ENCODE assay signal across 8 cellular contexts in the genomic region with DNA sequence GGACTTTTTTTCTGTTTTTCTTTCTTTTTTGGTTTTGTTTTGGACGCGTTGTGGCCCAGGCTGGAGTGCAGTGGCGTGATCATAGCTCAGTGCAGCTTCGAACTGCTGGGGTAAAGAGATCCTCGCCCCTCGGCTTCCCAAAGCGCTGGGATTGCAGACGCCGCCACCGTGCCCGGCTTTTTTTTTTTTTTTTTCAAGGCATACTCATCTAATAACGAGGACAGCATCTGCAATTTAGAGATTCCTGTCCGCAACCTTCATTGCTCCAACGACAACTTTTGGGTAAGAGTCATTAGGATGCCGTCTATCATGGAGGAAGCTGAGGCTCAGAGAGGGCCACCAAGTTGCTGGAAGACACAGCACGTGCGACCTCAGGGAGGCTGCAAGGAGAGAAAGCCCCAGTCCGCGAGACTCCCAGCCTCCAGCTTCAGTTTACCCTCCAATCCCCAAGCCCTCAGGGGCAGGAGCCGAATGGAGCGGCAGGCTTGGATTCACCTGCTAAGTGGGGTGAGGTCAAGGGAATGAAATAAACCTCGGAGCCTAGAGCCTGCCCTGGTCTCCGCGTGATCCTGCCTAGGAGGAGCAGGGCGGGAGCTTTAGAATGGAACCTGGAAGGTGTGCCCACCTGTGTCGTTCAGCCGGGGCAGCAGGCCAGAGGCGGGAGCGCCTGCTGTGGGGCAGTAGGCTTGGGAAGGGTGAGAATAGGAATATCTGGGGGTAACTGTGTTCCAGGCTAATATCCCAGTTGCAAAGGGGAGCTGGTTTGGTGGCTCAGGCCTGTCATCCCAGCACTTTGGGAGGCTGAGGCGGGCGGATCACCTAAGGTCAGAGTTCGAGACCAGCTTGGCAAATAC. TPM values are rescaled to one million over a fixed set of nuclear protein-coding genes. Genes with fewer than 3 reads are reported as not detected.
DNase-seq lines count a peak whose midpoint lies in the region; ATAC-seq, FAIRE-seq and TF ChIP-seq lines count a peak whose summit lies in the region.

No MANE protein-coding gene starts in this region.

- in situ Hi-C loops in HepG2 (cut with HindIII; ENCODE audit: extremely low pct_ligation_motif_present, low pct_unique_long_range_greater_than_20kb) = no loop called here

- no peak for FAIRE-seq in HepG2 (lab: Jason Lieb, UNC)

- no TSS peak for BruUV-seq in HepG2 (replicated peaks; lab: Mats Ljungman, UMichigan)

- no peaks in the 10 kb centered on the region for H3K9me3 Mint-ChIP-seq in activated T-cell treated with anti-CD3 and anti-CD28 coated beads, Interleukin-2, amount 50 U/mL, for 4 hours

- peak overlapping the region; percentile 96 for H3K4me3 Mint-ChIP-seq in activated T-cell treated with anti-CD3 and anti-CD28 coated beads, Interleukin-2, amount 50 U/mL, for 4 hours

- WGBS in HepG2 (ENCODE audit: low lambda C conversion rate) = 33% methylated on average over 30 of the region's 32 CpGs
- 22 to 23% methylated on average over 32 of the region's 32 CpGs for WGBS in tibial nerve, 2 donors

- ATAC-seq in activated T-cell treated with anti-CD3 and anti-CD28 coated beads, Interleukin-2, amount 50 U/mL, for 4 hours = no peak
- no peak for ATAC-seq in HepG2
- ATAC-seq in HG02759 (IDR thresholded peaks at IDR 0.05; ENCODE audit: unreplicated experiment) = no peak

- POLR2A ChIA-PET in HepG2 (lab: Yijun Ruan, JAX) = interaction anchor here (0.6 to 2.4 kb wide), 7 partner anchors 24 to 103 kb away, joined by 3 to 21 read pairs (median 3); no protein-coding TSS in a partner anchor

- DNase-seq in activated T-cell treated with anti-CD3 and anti-CD28 coated beads, Interleukin-2, amount 50 U/mL, for 4 hours = no peak
- DNase-seq in activated T-cell treated with anti-CD3 and anti-CD28 coated beads for 4 hours = no peak
- no peak for DNase-seq in adipocyte (ENCODE audit: low read depth)
- no peak for DNase-seq in HepG2 (ENCODE audit: low spot score)
- DNase-seq in tibial nerve (ENCODE audit: low spot score in 2 of 2) = no peak
- no peak for DNase-seq in activated CD4-positive, CD25-positive, alpha-beta regulatory T cell (lab: John Stamatoyannopoulos, UW)
- DNase-seq in GM19238 (ENCODE audit: insufficient read length, low spot score) = no peak

- TF ChIP-seq POLR2A in HepG2 (IDR thresholded peaks at IDR 0.05; ENCODE audit: insufficient read depth in 1 of 2, low read depth in 2 of 2, low read length in 2 of 2) (no peak), tibial nerve (IDR thresholded peaks at IDR 0.05) (no peak)

- H3K4me1 Mint-ChIP-seq in activated T-cell treated with anti-CD3 and anti-CD28 coated beads, Interleukin-2, amount 50 U/mL, for 4 hours (ENCODE audit: low read depth) = peaks cover 31% of the 10 kb centered on the region

- H4K20me1 ChIP-seq in HepG2 (ENCODE audit: insufficient read depth, low read length) = peaks cover 7% of the 10 kb centered on the region; the same call in 1 of the 2 replicates

- H3K4me3 ChIP-seq in adipocyte (ENCODE audit: low read length) = peak overlapping the region; percentile 96
- peak overlapping the region; percentile 77 to 98 (median 91) for H3K4me3 ChIP-seq in HepG2 (replicated peaks in 1 of 3; ENCODE audit: insufficient read depth in 1 of 3, low read depth in 2 of 3, low read length in 3 of 3)
- peak overlapping the region; percentile 71 to 95 (median 85) for H3K4me3 ChIP-seq in tibial nerve

- H3K27me3 ChIP-seq in adipocyte (replicated peaks; ENCODE audit: control insufficient read depth, insufficient read depth, low read length) (no peaks in the 10 kb centered on the region), HepG2 (ENCODE audit: control insufficient read depth in 1 of 2, insufficient read depth in 2 of 2, low read length in 2 of 2) (no peaks in the 10 kb centered on the region; a peak in 1 of 5 replicates), tibial nerve (no peaks in the 10 kb centered on the region)

- no peaks in the 10 kb centered on the region for H3K27me3 Mint-ChIP-seq in activated T-cell treated with anti-CD3 and anti-CD28 coated beads, Interleukin-2, amount 50 U/mL, for 4 hours (ENCODE audit: low read depth)

- H3K27ac ChIP-seq in HepG2 (ENCODE audit: extremely low read length, insufficient read depth, low read length) = peak overlapping the region; percentile 53
- peak overlapping the region; percentile 21 to 85 (median 78) for H3K27ac ChIP-seq in tibial nerve

- H3K36me3 ChIP-seq in adipocyte (ENCODE audit: control insufficient read depth, insufficient read depth, low read length, severe bottlenecking) = peaks cover 10% of the 10 kb centered on the region
- H3K36me3 ChIP-seq in HepG2 (replicated peaks in 1 of 2; ENCODE audit: control insufficient read depth in 1 of 2, insufficient read depth in 2 of 2, low read length in 2 of 2) = peaks cover 1 to 11% of the 10 kb centered on the region in 2 experiments; a peak in 2 of 5 replicates
- peaks cover 0 to 23% (median 0%) of the 10 kb centered on the region in 3 donors for H3K36me3 ChIP-seq in tibial nerve

- no peak for TF ChIP-seq RAD21 in HepG2 (CRISPR knock-in tag; IDR thresholded peaks at IDR 0.05)

- CTCF ChIA-PET in HepG2 (lab: Yijun Ruan, JAX; ENCODE audit: low intra/inter-chr PET ratio, low total read pairs) = interaction anchor here (1.0 kb wide), 1 partner anchor 46 kb away, joined by 3 read pairs; no protein-coding TSS in a partner anchor

- H3K36me3 Mint-ChIP-seq in activated T-cell treated with anti-CD3 and anti-CD28 coated beads, Interleukin-2, amount 50 U/mL, for 4 hours (ENCODE audit: insufficient read depth) = peaks cover 5% of the 10 kb centered on the region

- H3K4me1 ChIP-seq in adipocyte (ENCODE audit: control insufficient read depth, insufficient read depth, low read length) (peaks cover 12% of the 10 kb centered on the region), HepG2 (ENCODE audit: insufficient read depth, low read length) (peaks cover 35% of the 10 kb centered on the region), tibial nerve (peaks cover 0 to 44% (median 23%) of the 10 kb centered on the region in 4 donors)

- H3K9ac ChIP-seq in adipocyte (ENCODE audit: low read length) (peak overlapping the region; percentile 95), HepG2 (ENCODE audit: insufficient read depth, low read depth, low read length) (peak overlapping the region; percentile 92)

- TF ChIP-seq CTCF in HepG2 (CRISPR knock-in tag; IDR thresholded peaks at IDR 0.05) (no peak), tibial nerve (IDR thresholded peaks at IDR 0.05) (no peak)

- H3K4me2 ChIP-seq in HepG2 (ENCODE audit: low read depth, low read length) = peak overlapping the region; percentile 87

- H3K9me3 ChIP-seq in adipocyte (ENCODE audit: control insufficient read depth, low read length) (no peaks in the 10 kb centered on the region), HepG2 (ENCODE audit: low read length) (no peaks in the 10 kb centered on the region), tibial nerve (no peaks in the 10 kb centered on the region)

- H3K79me2 ChIP-seq in HepG2 (ENCODE audit: insufficient read depth, low read length) = peaks cover 22% of the 10 kb centered on the region

- intact Hi-C loops in HepG2 (cut with micrococcal nuclease; ENCODE audit: unreplicated experiment) = no loop called here

- no peak for TF ChIP-seq EP300 in HepG2 (IDR thresholded peaks at IDR 0.05; ENCODE audit: low read depth in 2 of 2, low read length in 2 of 2)
- TF ChIP-seq EP300 in HepG2 (CRISPR knock-in tag; IDR thresholded peaks at IDR 0.05; ENCODE audit: borderline replicate concordance) = no peak
- no peak for TF ChIP-seq EP300 in tibial nerve (IDR thresholded peaks at IDR 0.05)

- H2AFZ ChIP-seq in HepG2 (ENCODE audit: low read length) = peak overlapping the region; percentile 35

RNA-seq across cellular contexts. Expression of a gene that starts 0.7 kb away (rescaled TPM):
- 100 to 1,000 TPM; 110 to 123 (median 119) TPM for total RNA-seq in activated T-cell treated with anti-CD3 and anti-CD28 coated beads, Interleukin-2, amount 50 U/mL, for 4 hours
- total RNA-seq in HepG2 (2016; rRNA removed; fragmentation: Illumina TruSeq; extraction: Trizol) = 52.5 and 78.0 TPM in 2 replicates
- 14.6 and 16.3 TPM in 2 replicates for total RNA-seq in HepG2 (2016; cell fraction: cytosol; rRNA removed; fragmentation: Illumina TruSeq; extraction: Trizol; ENCODE audit: low read depth)
- 49.1 and 82.6 TPM in 2 replicates for total RNA-seq in HepG2 (2016; cell fraction: insoluble cytoplasmic fraction; rRNA removed; fragmentation: Illumina TruSeq; extraction: Trizol)
- total RNA-seq in HepG2 (2016; cell fraction: membrane; rRNA removed; fragmentation: Illumina TruSeq; extraction: Trizol) = 30.6 and 32.9 TPM in 2 replicates
- 53.4 and 70.1 TPM in 2 replicates for total RNA-seq in HepG2 (2016; cell fraction: nucleus; rRNA removed; fragmentation: Illumina TruSeq; extraction: Trizol)
- polyA plus RNA-seq in HepG2 (2011; rRNA removed) = 101 and 114 TPM in 2 replicates
- polyA plus RNA-seq in HepG2 (2011; cell fraction: cytosol; rRNA removed) = 20.8 and 36.5 TPM in 2 replicates
- polyA plus RNA-seq in HepG2 (2011; cell fraction: nucleus; rRNA removed) = 255 and 333 TPM in 2 replicates
- 52.2 and 65.7 TPM in 2 replicates for polyA plus RNA-seq in HepG2 (2012)
- polyA plus RNA-seq in HepG2 (2016; cell fraction: cytosol; fragmentation: Illumina TruSeq; extraction: Trizol; ENCODE audit: low read depth) = 16.5 and 17.7 TPM in 2 replicates
- 70.9 and 71.7 TPM in 2 replicates for polyA plus RNA-seq in HepG2 (2016; cell fraction: insoluble cytoplasmic fraction; fragmentation: Illumina TruSeq; extraction: Trizol; ENCODE audit: low read depth)
- 34.9 and 37.3 TPM in 2 replicates for polyA plus RNA-seq in HepG2 (2016; cell fraction: membrane; fragmentation: Illumina TruSeq; extraction: Trizol; ENCODE audit: low read depth)
- polyA plus RNA-seq in HepG2 (2016; cell fraction: nucleus; fragmentation: Illumina TruSeq; extraction: Trizol; ENCODE audit: insufficient read depth, low read depth) = 138 and 146 TPM in 2 replicates
- 247 and 377 TPM in 2 replicates for polyA minus RNA-seq in HepG2 (2011; rRNA and poly(A)+ RNA removed; ENCODE audit: low replicate concordance)
- polyA minus RNA-seq in HepG2 (2011; cell fraction: cytosol; rRNA and poly(A)+ RNA removed) = 67.1 and 69.6 TPM in 2 replicates
- polyA minus RNA-seq in HepG2 (2011; cell fraction: nucleus; rRNA and poly(A)+ RNA removed) = 37.9 and 42.3 TPM in 2 replicates
- total RNA-seq in tibial nerve = 10 to 100 TPM; 28.2 to 73.5 (median 51.5) TPM

RNA-seq across cellular contexts. Expression of a gene that starts 5.7 kb away (rescaled TPM):
- not detected for total RNA-seq in activated T-cell treated with anti-CD3 and anti-CD28 coated beads, Interleukin-2, amount 50 U/mL, for 4 hours
- 0.24 TPM in 1 of 2 replicates, not detected in the other for total RNA-seq in HepG2 (2016; rRNA removed; fragmentation: Illumina TruSeq; extraction: Trizol)
- total RNA-seq in HepG2 (2016; cell fraction: cytosol; rRNA removed; fragmentation: Illumina TruSeq; extraction: Trizol; ENCODE audit: low read depth) = not detected in 2 replicates
- 0.09 TPM in 1 of 2 replicates, not detected in the other for total RNA-seq in HepG2 (2016; cell fraction: insoluble cytoplasmic fraction; rRNA removed; fragmentation: Illumina TruSeq; extraction: Trizol)
- total RNA-seq in HepG2 (2016; cell fraction: membrane; rRNA removed; fragmentation: Illumina TruSeq; extraction: Trizol) = 0.17 and 0.19 TPM in 2 replicates
- total RNA-seq in HepG2 (2016; cell fraction: nucleus; rRNA removed; fragmentation: Illumina TruSeq; extraction: Trizol) = not detected in 2 replicates
- 0.07 TPM in 1 of 2 replicates, not detected in the other for polyA plus RNA-seq in HepG2 (2011; rRNA removed)
- polyA plus RNA-seq in HepG2 (2011; cell fraction: cytosol; rRNA removed) = not detected in 2 replicates
- not detected in 2 replicates for polyA plus RNA-seq in HepG2 (2011; cell fraction: nucleus; rRNA removed)
- 0.09 and 0.27 TPM in 2 replicates for polyA plus RNA-seq in HepG2 (2012)
- 0.08 and 0.16 TPM in 2 replicates for polyA plus RNA-seq in HepG2 (2016; cell fraction: cytosol; fragmentation: Illumina TruSeq; extraction: Trizol; ENCODE audit: low read depth)
- polyA plus RNA-seq in HepG2 (2016; cell fraction: insoluble cytoplasmic fraction; fragmentation: Illumina TruSeq; extraction: Trizol; ENCODE audit: low read depth) = not detected in 2 replicates
- polyA plus RNA-seq in HepG2 (2016; cell fraction: membrane; fragmentation: Illumina TruSeq; extraction: Trizol; ENCODE audit: low read depth) = 0.13 TPM in 1 of 2 replicates, not detected in the other
- 0.33 TPM in 1 of 2 replicates, not detected in the other for polyA plus RNA-seq in HepG2 (2016; cell fraction: nucleus; fragmentation: Illumina TruSeq; extraction: Trizol; ENCODE audit: insufficient read depth, low read depth)
- not detected in 2 replicates for polyA minus RNA-seq in HepG2 (2011; rRNA and poly(A)+ RNA removed; ENCODE audit: low replicate concordance)
- polyA minus RNA-seq in HepG2 (2011; cell fraction: cytosol; rRNA and poly(A)+ RNA removed) = not detected in 2 replicates
- polyA minus RNA-seq in HepG2 (2011; cell fraction: nucleus; rRNA and poly(A)+ RNA removed) = not detected in 2 replicates
- total RNA-seq in tibial nerve = 1 to 10 TPM in 3 of 4 donors, under 1 TPM in 1; 0.30 to 9.0 (median 3.4) TPM

RNA-seq across cellular contexts. Expression of a gene that starts 29.0 kb away (rescaled TPM):
- 100 to 1,000 TPM; 144 to 162 (median 147) TPM for total RNA-seq in activated T-cell treated with anti-CD3 and anti-CD28 coated beads, Interleukin-2, amount 50 U/mL, for 4 hours
- 18.5 and 34.0 TPM in 2 replicates for total RNA-seq in HepG2 (2016; rRNA removed; fragmentation: Illumina TruSeq; extraction: Trizol)
- total RNA-seq in HepG2 (2016; cell fraction: cytosol; rRNA removed; fragmentation: Illumina TruSeq; extraction: Trizol; ENCODE audit: low read depth) = 60.7 and 62.9 TPM in 2 replicates
- 14.0 and 32.5 TPM in 2 replicates for total RNA-seq in HepG2 (2016; cell fraction: insoluble cytoplasmic fraction; rRNA removed; fragmentation: Illumina TruSeq; extraction: Trizol)
- total RNA-seq in HepG2 (2016; cell fraction: membrane; rRNA removed; fragmentation: Illumina TruSeq; extraction: Trizol) = 51.8 and 70.5 TPM in 2 replicates
- 20.4 and 26.7 TPM in 2 replicates for total RNA-seq in HepG2 (2016; cell fraction: nucleus; rRNA removed; fragmentation: Illumina TruSeq; extraction: Trizol)
- 23.2 and 24.6 TPM in 2 replicates for polyA plus RNA-seq in HepG2 (2011; rRNA removed)
- 21.4 and 33.6 TPM in 2 replicates for polyA plus RNA-seq in HepG2 (2011; cell fraction: cytosol; rRNA removed)
- polyA plus RNA-seq in HepG2 (2011; cell fraction: nucleus; rRNA removed) = 96.9 and 98.7 TPM in 2 replicates
- 47.4 and 51.2 TPM in 2 replicates for polyA plus RNA-seq in HepG2 (2012)
- 83.7 and 90.8 TPM in 2 replicates for polyA plus RNA-seq in HepG2 (2016; cell fraction: cytosol; fragmentation: Illumina TruSeq; extraction: Trizol; ENCODE audit: low read depth)
- 29.9 and 39.9 TPM in 2 replicates for polyA plus RNA-seq in HepG2 (2016; cell fraction: insoluble cytoplasmic fraction; fragmentation: Illumina TruSeq; extraction: Trizol; ENCODE audit: low read depth)
- polyA plus RNA-seq in HepG2 (2016; cell fraction: membrane; fragmentation: Illumina TruSeq; extraction: Trizol; ENCODE audit: low read depth) = 79.7 and 88.6 TPM in 2 replicates
- polyA plus RNA-seq in HepG2 (2016; cell fraction: nucleus; fragmentation: Illumina TruSeq; extraction: Trizol; ENCODE audit: insufficient read depth, low read depth) = 75.9 and 77.0 TPM in 2 replicates
- 10.7 and 26.6 TPM in 2 replicates for polyA minus RNA-seq in HepG2 (2011; rRNA and poly(A)+ RNA removed; ENCODE audit: low replicate concordance)
- polyA minus RNA-seq in HepG2 (2011; cell fraction: cytosol; rRNA and poly(A)+ RNA removed) = 18.3 and 21.9 TPM in 2 replicates
- polyA minus RNA-seq in HepG2 (2011; cell fraction: nucleus; rRNA and poly(A)+ RNA removed) = 28.0 and 36.3 TPM in 2 replicates
- 10 to 100 TPM; 38.0 to 90.9 (median 55.3) TPM for total RNA-seq in tibial nerve

RNA-seq across cellular contexts. Expression of a gene that starts 42.2 kb away (rescaled TPM):
- 1 to 10 TPM; 8.0 to 9.9 (median 8.3) TPM for total RNA-seq in activated T-cell treated with anti-CD3 and anti-CD28 coated beads, Interleukin-2, amount 50 U/mL, for 4 hours
- total RNA-seq in HepG2 (2016; rRNA removed; fragmentation: Illumina TruSeq; extraction: Trizol) = 5.8 and 13.5 TPM in 2 replicates
- 3.3 and 3.8 TPM in 2 replicates for total RNA-seq in HepG2 (2016; cell fraction: cytosol; rRNA removed; fragmentation: Illumina TruSeq; extraction: Trizol; ENCODE audit: low read depth)
- total RNA-seq in HepG2 (2016; cell fraction: insoluble cytoplasmic fraction; rRNA removed; fragmentation: Illumina TruSeq; extraction: Trizol) = 4.6 and 14.2 TPM in 2 replicates
- 7.0 and 8.2 TPM in 2 replicates for total RNA-seq in HepG2 (2016; cell fraction: membrane; rRNA removed; fragmentation: Illumina TruSeq; extraction: Trizol)
- 11.9 and 15.2 TPM in 2 replicates for total RNA-seq in HepG2 (2016; cell fraction: nucleus; rRNA removed; fragmentation: Illumina TruSeq; extraction: Trizol)
- 15.6 and 30.9 TPM in 2 replicates for polyA plus RNA-seq in HepG2 (2011; rRNA removed)
- 24.5 and 32.7 TPM in 2 replicates for polyA plus RNA-seq in HepG2 (2011; cell fraction: cytosol; rRNA removed)
- polyA plus RNA-seq in HepG2 (2011; cell fraction: nucleus; rRNA removed) = 151 and 166 TPM in 2 replicates
- 19.0 and 28.0 TPM in 2 replicates for polyA plus RNA-seq in HepG2 (2012)
- 3.1 and 4.0 TPM in 2 replicates for polyA plus RNA-seq in HepG2 (2016; cell fraction: cytosol; fragmentation: Illumina TruSeq; extraction: Trizol; ENCODE audit: low read depth)
- 6.4 and 7.0 TPM in 2 replicates for polyA plus RNA-seq in HepG2 (2016; cell fraction: insoluble cytoplasmic fraction; fragmentation: Illumina TruSeq; extraction: Trizol; ENCODE audit: low read depth)
- polyA plus RNA-seq in HepG2 (2016; cell fraction: membrane; fragmentation: Illumina TruSeq; extraction: Trizol; ENCODE audit: low read depth) = 5.8 and 6.2 TPM in 2 replicates
- polyA plus RNA-seq in HepG2 (2016; cell fraction: nucleus; fragmentation: Illumina TruSeq; extraction: Trizol; ENCODE audit: insufficient read depth, low read depth) = 30.9 and 40.0 TPM in 2 replicates
- polyA minus RNA-seq in HepG2 (2011; rRNA and poly(A)+ RNA removed; ENCODE audit: low replicate concordance) = 28.2 and 70.2 TPM in 2 replicates
- 10.6 and 21.0 TPM in 2 replicates for polyA minus RNA-seq in HepG2 (2011; cell fraction: cytosol; rRNA and poly(A)+ RNA removed)
- 6.8 and 7.9 TPM in 2 replicates for polyA minus RNA-seq in HepG2 (2011; cell fraction: nucleus; rRNA and poly(A)+ RNA removed)
- total RNA-seq in tibial nerve = 100 to 1,000 TPM; 582 to 977 (median 642) TPM

RNA-seq across cellular contexts. Expression of a gene that starts 44.3 kb away (rescaled TPM):
- total RNA-seq in activated T-cell treated with anti-CD3 and anti-CD28 coated beads, Interleukin-2, amount 50 U/mL, for 4 hours = under 1 TPM; 0.20 to 0.24 (median 0.22) TPM
- total RNA-seq in HepG2 (2016; rRNA removed; fragmentation: Illumina TruSeq; extraction: Trizol) (not detected in 2 replicates), tibial nerve (under 1 TPM in 1 of 4 donors, not detected in 3; 0.59 TPM)
- total RNA-seq in HepG2 (2016; cell fraction: cytosol; rRNA removed; fragmentation: Illumina TruSeq; extraction: Trizol; ENCODE audit: low read depth) = not detected in 2 replicates
- total RNA-seq in HepG2 (2016; cell fraction: insoluble cytoplasmic fraction; rRNA removed; fragmentation: Illumina TruSeq; extraction: Trizol) = not detected in 2 replicates
- 0.03 TPM in 1 of 2 replicates, not detected in the other for total RNA-seq in HepG2 (2016; cell fraction: membrane; rRNA removed; fragmentation: Illumina TruSeq; extraction: Trizol)
- not detected in 2 replicates for total RNA-seq in HepG2 (2016; cell fraction: nucleus; rRNA removed; fragmentation: Illumina TruSeq; extraction: Trizol)
- polyA plus RNA-seq in HepG2 (2011; rRNA removed) = 0.01 and 0.05 TPM in 2 replicates
- 0.07 and 0.09 TPM in 2 replicates for polyA plus RNA-seq in HepG2 (2011; cell fraction: cytosol; rRNA removed)
- polyA plus RNA-seq in HepG2 (2011; cell fraction: nucleus; rRNA removed) = 0.19 and 0.24 TPM in 2 replicates
- 0.15 and 0.39 TPM in 2 replicates for polyA plus RNA-seq in HepG2 (2012)
- polyA plus RNA-seq in HepG2 (2016; cell fraction: cytosol; fragmentation: Illumina TruSeq; extraction: Trizol; ENCODE audit: low read depth) = 0.07 TPM in 1 of 2 replicates, not detected in the other
- not detected in 2 replicates for polyA plus RNA-seq in HepG2 (2016; cell fraction: insoluble cytoplasmic fraction; fragmentation: Illumina TruSeq; extraction: Trizol; ENCODE audit: low read depth)
- 0.05 TPM in 1 of 2 replicates, not detected in the other for polyA plus RNA-seq in HepG2 (2016; cell fraction: membrane; fragmentation: Illumina TruSeq; extraction: Trizol; ENCODE audit: low read depth)
- polyA plus RNA-seq in HepG2 (2016; cell fraction: nucleus; fragmentation: Illumina TruSeq; extraction: Trizol; ENCODE audit: insufficient read depth, low read depth) = not detected in 2 replicates
- 0.16 and 9.3 TPM in 2 replicates for polyA minus RNA-seq in HepG2 (2011; rRNA and poly(A)+ RNA removed; ENCODE audit: low replicate concordance)
- not detected in 2 replicates for polyA minus RNA-seq in HepG2 (2011; cell fraction: cytosol; rRNA and poly(A)+ RNA removed)
- polyA minus RNA-seq in HepG2 (2011; cell fraction: nucleus; rRNA and poly(A)+ RNA removed) = not detected in 2 replicates
